1 cellular context compared by ENCODE assay signal in the genomic region with DNA sequence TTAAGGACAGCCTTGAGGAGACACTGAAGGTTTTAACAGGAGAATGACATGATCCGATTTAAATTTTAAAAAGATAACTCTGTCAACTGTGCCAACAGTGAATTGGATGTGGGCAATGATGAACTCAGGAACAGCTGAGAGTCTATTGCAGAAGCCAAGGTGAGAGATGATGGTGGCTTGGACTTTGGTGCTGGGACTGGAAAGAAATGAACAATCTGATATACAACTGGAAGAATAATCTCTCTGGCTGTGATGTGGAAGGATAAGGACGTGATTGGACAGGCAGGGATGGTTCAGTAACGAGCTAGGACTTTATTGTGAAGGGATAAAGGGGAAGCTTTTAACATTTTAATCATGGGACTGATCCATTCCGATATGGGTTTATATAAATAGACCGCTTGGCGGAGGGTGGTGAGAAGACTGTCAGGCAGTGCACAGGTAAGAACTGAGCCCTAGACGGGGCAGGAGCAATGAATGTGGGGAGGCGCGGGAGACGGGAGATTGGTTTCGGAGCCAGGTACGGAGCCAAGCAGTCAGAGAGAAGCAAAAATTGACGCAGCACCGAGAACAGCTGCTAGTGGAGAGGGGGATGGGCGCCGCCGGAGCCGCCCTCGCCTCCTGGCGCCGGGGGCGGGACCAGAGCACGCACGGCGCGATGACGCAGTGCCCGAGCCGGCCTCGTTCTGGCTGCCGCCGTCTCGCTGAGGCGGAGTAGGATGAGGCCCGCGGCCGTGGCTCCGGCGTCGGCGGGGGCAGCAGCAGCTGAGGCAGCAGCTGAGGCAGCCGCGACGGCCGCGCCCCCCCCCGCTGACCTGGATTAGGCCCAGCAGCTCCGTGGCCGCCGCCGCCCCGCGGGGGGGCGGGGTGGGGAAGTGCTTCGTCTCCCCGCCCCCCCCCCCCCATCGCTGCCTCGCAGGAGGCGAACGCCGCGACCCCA.
TF ChIP-seq lines count a peak whose summit lies in the region.

Gene RNF11, plus strand, starts transcription at position 663 of the 937 bp plus-strand sequence. CDS start 484 bp downstream, outside the sequence.

TF ChIP-seq in HepG2, 621 proteins besides CTCF, POLR2A, EP300 and RAD21 (continued from another document and continues in another):
- no peak for TF ChIP-seq ZBTB4 (CRISPR knock-in tag; IDR thresholded peaks at IDR 0.05; ENCODE audit: borderline replicate concordance)
- TF ChIP-seq ZBTB38 (CRISPR knock-in tag; IDR thresholded peaks at IDR 0.05), result peak; percentile 55
- no peak for TF ChIP-seq TP53 (CRISPR knock-in tag; conservative IDR thresholded peaks at IDR 0.05)
- TF ChIP-seq, protein P1, sequence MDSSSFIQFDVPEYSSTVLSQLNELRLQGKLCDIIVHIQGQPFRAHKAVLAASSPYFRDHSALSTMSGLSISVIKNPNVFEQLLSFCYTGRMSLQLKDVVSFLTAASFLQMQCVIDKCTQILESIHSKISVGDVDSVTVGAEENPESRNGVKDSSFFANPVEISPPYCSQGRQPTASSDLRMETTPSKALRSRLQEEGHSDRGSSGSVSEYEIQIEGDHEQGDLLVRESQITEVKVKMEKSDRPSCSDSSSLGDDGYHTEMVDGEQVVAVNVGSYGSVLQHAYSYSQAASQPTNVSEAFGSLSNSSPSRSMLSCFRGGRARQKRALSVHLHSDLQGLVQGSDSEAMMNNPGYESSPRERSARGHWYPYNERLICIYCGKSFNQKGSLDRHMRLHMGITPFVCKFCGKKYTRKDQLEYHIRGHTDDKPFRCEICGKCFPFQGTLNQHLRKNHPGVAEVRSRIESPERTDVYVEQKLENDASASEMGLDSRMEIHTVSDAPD (CRISPR knock-in tag; IDR thresholded peaks at IDR 0.05), result no peak
- TF ChIP-seq ZFX (CRISPR knock-in tag; IDR thresholded peaks at IDR 0.05; ENCODE audit: low read depth), result peak; percentile 86
- no peak for TF ChIP-seq PBX2 (CRISPR knock-in tag; IDR thresholded peaks at IDR 0.05)
- peak; percentile 99 for TF ChIP-seq ZNF205 (CRISPR knock-in tag; IDR thresholded peaks at IDR 0.05)
- peak; percentile 16; the same call in 1 of the 2 replicates for TF ChIP-seq ZNF331 (CRISPR knock-in tag; IDR thresholded peaks at IDR 0.05)
- TF ChIP-seq TBL1XR1 (IDR thresholded peaks at IDR 0.05; ENCODE audit: borderline replicate concordance, low read length, partially characterized antibody), result no peak
- TF ChIP-seq FOXM1 (CRISPR knock-in tag; IDR thresholded peaks at IDR 0.05), result no peak
- TF ChIP-seq SOX13 (IDR thresholded peaks at IDR 0.05), result no peak
- TF ChIP-seq SOX13 (CRISPR knock-in tag; conservative IDR thresholded peaks at IDR 0.05 in 1 of 2, IDR thresholded peaks at IDR 0.05 in 1 of 2), result no peak; a peak in 1 of 4 replicates
- TF ChIP-seq SRY (CRISPR knock-in tag; IDR thresholded peaks at IDR 0.05), result peak; percentile 54; the same call in 1 of the 2 replicates
- TF ChIP-seq E2F5 (CRISPR knock-in tag; conservative IDR thresholded peaks at IDR 0.05), result no peak
- TF ChIP-seq GABPB1 (CRISPR knock-in tag; IDR thresholded peaks at IDR 0.05), result peak; percentile 67; the same call in 1 of the 2 replicates
- no peak for TF ChIP-seq ZSCAN22 (CRISPR knock-in tag; IDR thresholded peaks at IDR 0.05)
- TF ChIP-seq HES4 (CRISPR knock-in tag; IDR thresholded peaks at IDR 0.05; ENCODE audit: borderline replicate concordance), result peak; percentile 19; the same call in 1 of the 2 replicates
- TF ChIP-seq ZNF883 (CRISPR knock-in tag; IDR thresholded peaks at IDR 0.05; ENCODE audit: not compliant biosample characterization), result peak; percentile 46
- no peak for TF ChIP-seq SCMH1 (CRISPR knock-in tag; IDR thresholded peaks at IDR 0.05; ENCODE audit: borderline replicate concordance)
- no peak for TF ChIP-seq HNRNPL (IDR thresholded peaks at IDR 0.05; ENCODE audit: low read depth, low read length)
- no peak for TF ChIP-seq SIN3B (IDR thresholded peaks at IDR 0.05; ENCODE audit: low read length)
- peak; percentile 70 for TF ChIP-seq MED8 (CRISPR knock-in tag; IDR thresholded peaks at IDR 0.05; ENCODE audit: insufficient replicate concordance)
- no peak for TF ChIP-seq ZNF558 (CRISPR knock-in tag; IDR thresholded peaks at IDR 0.05; ENCODE audit: borderline replicate concordance)
- no peak for TF ChIP-seq SETDB1 (CRISPR knock-in tag; IDR thresholded peaks at IDR 0.05; ENCODE audit: borderline replicate concordance)
- TF ChIP-seq ZFY (CRISPR knock-in tag; IDR thresholded peaks at IDR 0.05), result peak; percentile 88
- no peak for TF ChIP-seq ZFP36 (IDR thresholded peaks at IDR 0.05; ENCODE audit: borderline replicate concordance, low read depth, low read length, partially characterized antibody)
- peak; percentile 54 for TF ChIP-seq U2AF1 (optimal IDR thresholded peaks at IDR 0.05; ENCODE audit: low read depth, low read length)
- peak; percentile 84 for TF ChIP-seq TAF1 (CRISPR knock-in tag; IDR thresholded peaks at IDR 0.05)
- no peak for TF ChIP-seq STAT5B (CRISPR knock-in tag; IDR thresholded peaks at IDR 0.05)
- TF ChIP-seq MYC (CRISPR knock-in tag; IDR thresholded peaks at IDR 0.05; ENCODE audit: borderline replicate concordance), result peak; percentile 61; the same call in 1 of the 2 replicates
- TF ChIP-seq ZNF7 (CRISPR knock-in tag; IDR thresholded peaks at IDR 0.05), result no peak
- peak; percentile 45; the same call in 1 of the 2 replicates for TF ChIP-seq ZNF292 (CRISPR knock-in tag; IDR thresholded peaks at IDR 0.05; ENCODE audit: borderline replicate concordance, low read depth)
- peak; percentile 79 for TF ChIP-seq POLR2G (IDR thresholded peaks at IDR 0.05; ENCODE audit: low read depth, low read length)
- no peak for TF ChIP-seq ZNF746 (CRISPR knock-in tag; IDR thresholded peaks at IDR 0.05)
- TF ChIP-seq ZNF850 (CRISPR knock-in tag; conservative IDR thresholded peaks at IDR 0.05), result no peak
- peak; percentile 50 for TF ChIP-seq RBM39 (IDR thresholded peaks at IDR 0.05; ENCODE audit: low read depth, low read length, poor library complexity, severe bottlenecking)
- peak; percentile 70; the same call in 1 of the 2 replicates for TF ChIP-seq ARID4A (CRISPR knock-in tag; IDR thresholded peaks at IDR 0.05; ENCODE audit: borderline replicate concordance)
- TF ChIP-seq SNRNP70 (IDR thresholded peaks at IDR 0.05; ENCODE audit: low read depth, low read length), result no peak
- TF ChIP-seq ZC3H4 (CRISPR knock-in tag; IDR thresholded peaks at IDR 0.05; ENCODE audit: borderline replicate concordance), result no peak
- TF ChIP-seq ZNF180 (CRISPR knock-in tag; IDR thresholded peaks at IDR 0.05; ENCODE audit: borderline replicate concordance, low read depth), result no peak
- 0 out of 2 replicates have a peak, but pooled peaks have one; percentile 20 for TF ChIP-seq ERF (CRISPR knock-in tag; IDR thresholded peaks at IDR 0.05)
- no peak for TF ChIP-seq MIER3 (CRISPR knock-in tag; IDR thresholded peaks at IDR 0.05; ENCODE audit: borderline replicate concordance)
- 0 out of 2 replicates have a peak, but pooled peaks have one; percentile 14 for TF ChIP-seq FOXA3 (CRISPR knock-in tag; IDR thresholded peaks at IDR 0.05)
- TF ChIP-seq MBNL3 (CRISPR knock-in tag; conservative IDR thresholded peaks at IDR 0.05), result no peak
- TF ChIP-seq, protein P2, sequence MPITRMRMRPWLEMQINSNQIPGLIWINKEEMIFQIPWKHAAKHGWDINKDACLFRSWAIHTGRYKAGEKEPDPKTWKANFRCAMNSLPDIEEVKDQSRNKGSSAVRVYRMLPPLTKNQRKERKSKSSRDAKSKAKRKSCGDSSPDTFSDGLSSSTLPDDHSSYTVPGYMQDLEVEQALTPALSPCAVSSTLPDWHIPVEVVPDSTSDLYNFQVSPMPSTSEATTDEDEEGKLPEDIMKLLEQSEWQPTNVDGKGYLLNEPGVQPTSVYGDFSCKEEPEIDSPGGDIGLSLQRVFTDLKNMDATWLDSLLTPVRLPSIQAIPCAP (CRISPR knock-in tag; IDR thresholded peaks at IDR 0.05; ENCODE audit: low read depth), result no peak
- peak; percentile 61 for TF ChIP-seq PATZ1 (CRISPR knock-in tag; IDR thresholded peaks at IDR 0.05)
- TF ChIP-seq SKI (IDR thresholded peaks at IDR 0.05; ENCODE audit: partially characterized antibody), result peak; percentile 64
- peak; percentile 53; the same call in 1 of the 2 replicates for TF ChIP-seq PHF8 (CRISPR knock-in tag; IDR thresholded peaks at IDR 0.05)
